In genomic region chr5:141322261-141322660, GRCh38 we compare ENCODE assay signal across 26 cellular contexts. TPM values are rescaled to one million over a fixed set of nuclear protein-coding genes. Genes with fewer than 3 reads are reported as not detected.
DNase-seq lines count a peak whose midpoint lies in the region; ATAC-seq, FAIRE-seq and TF ChIP-seq lines count a peak whose summit lies in the region.
"Had no signal": no experiment of that assay in that cellular context is flagged by ENCODE, and none has a peak within 500 bp of the region (broad histone marks: within the 10 kb centered on the region; RNA-seq: fewer than 3 reads in every experiment).

No MANE protein-coding gene starts in this region.

- peaks cover 41% of the 10 kb centered on the region for H3K9me3 Mint-ChIP-seq in astrocyte (ENCODE audit: unreplicated experiment)
- H3K9me3 Mint-ChIP-seq in nephron: peaks cover 68% of the 10 kb centered on the region
- H3K9me3 Mint-ChIP-seq in activated naive CD8-positive, alpha-beta T cell treated with anti-CD3 and anti-CD28 coated beads for 36 hours: peaks cover 40% of the 10 kb centered on the region

- peaks cover 7% of the 10 kb centered on the region for H3K4me1 Mint-ChIP-seq in astrocyte (ENCODE audit: low read depth, unreplicated experiment)
- H3K4me1 Mint-ChIP-seq in nephron: peaks cover 5% of the 10 kb centered on the region
- peaks cover 24% of the 10 kb centered on the region for H3K4me1 Mint-ChIP-seq in activated naive CD8-positive, alpha-beta T cell treated with anti-CD3 and anti-CD28 coated beads for 36 hours

- H3K27ac Mint-ChIP-seq in astrocyte (ENCODE audit: unreplicated experiment): no peak overlapping the region
- H3K27ac Mint-ChIP-seq in nephron: peak overlapping the region in 2 of 3 experiments; percentile 57 to 63
- no peak overlapping the region for H3K27ac Mint-ChIP-seq in activated naive CD8-positive, alpha-beta T cell treated with anti-CD3 and anti-CD28 coated beads for 36 hours

- intact Hi-C loops in colonic mucosa (cut with DNase I): loop anchor here (5.0 kb wide), 1 partner anchor 240 kb away; no protein-coding TSS in a partner anchor

- H3K27me3 ChIP-seq in GM06990 (replicated peaks; ENCODE audit: control insufficient read depth, insufficient read depth, low read length) (no peaks in the 10 kb centered on the region), astrocyte (ENCODE audit: insufficient read depth, low read length) (no peaks in the 10 kb centered on the region), colonic mucosa (no peaks in the 10 kb centered on the region)
- H3K27me3 ChIP-seq: gastroesophageal sphincter, vagina had no signal

- H4K20me1 ChIP-seq in astrocyte (ENCODE audit: insufficient read depth, low read length): peaks cover 20% of the 10 kb centered on the region

- DNase-seq in GM06990 (ENCODE audit: extremely low read depth, insufficient read length): peak; percentile 44
- DNase-seq in astrocyte (ENCODE audit: low read depth): no peak
- DNase-seq in activated gamma-delta T cell (lab: John Stamatoyannopoulos, UW): no peak
- DNase-seq in activated naive CD8-positive, alpha-beta T cell treated with anti-CD3 and anti-CD28 coated beads for 36 hours: no peak
- DNase-seq in colonic mucosa: no peak
- DNase-seq: activated naive CD4-positive, alpha-beta T cell treated with anti-CD3 and anti-CD28 coated beads, Interleukin-2, amount 50 U/mL, for 16 hours; aorta; central memory CD4-positive, alpha-beta T cell; H7; hypothalamus; NCI-H1105 treated with DMSO at 0.1 percent for 48 hours; NCI-H2029; NCI-H2227 treated with DMSO at 0.1 percent for 48 hours; NCI-H526 treated with DMSO at 0.1 percent for 48 hours; stimulated activated naive CD8-positive, alpha-beta T cell treated with anti-CD3 and anti-CD28 coated beads, Interleukin-15, amount 100 ng/mL, for 72 hours had no signal

- H3K4me3 Mint-ChIP-seq in astrocyte (ENCODE audit: unreplicated experiment) (peak overlapping the region; percentile 12), nephron (peak overlapping the region; percentile 94 to 99 (median 97))
- no peak overlapping the region for H3K4me3 Mint-ChIP-seq in activated naive CD8-positive, alpha-beta T cell treated with anti-CD3 and anti-CD28 coated beads for 36 hours

- H3K36me3 Mint-ChIP-seq in astrocyte (ENCODE audit: low read depth, unreplicated experiment): peaks cover 21% of the 10 kb centered on the region
- H3K36me3 Mint-ChIP-seq in nephron (ENCODE audit: low read depth): peaks cover 72% of the 10 kb centered on the region
- peaks cover 52% of the 10 kb centered on the region for H3K36me3 Mint-ChIP-seq in activated naive CD8-positive, alpha-beta T cell treated with anti-CD3 and anti-CD28 coated beads for 36 hours

- no peak overlapping the region for H3K4me2 ChIP-seq in astrocyte (ENCODE audit: low read length)

- H3K9me3 ChIP-seq in astrocyte (ENCODE audit: insufficient read depth, low read depth, low read length) (peaks cover 19% of the 10 kb centered on the region), colonic mucosa (peaks cover 4% of the 10 kb centered on the region)

- no peaks in the 10 kb centered on the region for H3K4me1 ChIP-seq in astrocyte (ENCODE audit: insufficient read depth, low read length)
- no peaks in the 10 kb centered on the region for H3K4me1 ChIP-seq in colonic mucosa

- H3K27me3 Mint-ChIP-seq in astrocyte (ENCODE audit: low read depth, unreplicated experiment) (no peaks in the 10 kb centered on the region), nephron (ENCODE audit: low read depth) (peaks cover 8% of the 10 kb centered on the region)
- peaks cover 13% of the 10 kb centered on the region for H3K27me3 Mint-ChIP-seq in activated naive CD8-positive, alpha-beta T cell treated with anti-CD3 and anti-CD28 coated beads for 36 hours

- ATAC-seq in HG02852 (IDR thresholded peaks at IDR 0.05; ENCODE audit: unreplicated experiment) (peak; percentile 13), HG02884 (IDR thresholded peaks at IDR 0.05; ENCODE audit: unreplicated experiment) (no peak)
- ATAC-seq: gastroesophageal sphincter; K562; stimulated activated naive CD8-positive, alpha-beta T cell treated with anti-CD3 and anti-CD28 coated beads, Interleukin-15, amount 100 ng/mL, for 72 hours had no signal

- no peak overlapping the region for H3K4me3 ChIP-seq in GM06990 (replicated peaks; ENCODE audit: low read depth, low read length)
- no peak overlapping the region for H3K4me3 ChIP-seq in astrocyte (ENCODE audit: insufficient read depth, low read depth, low read length)
- H3K4me3 ChIP-seq in colonic mucosa: no peak overlapping the region
- H3K4me3 ChIP-seq: gastroesophageal sphincter, K562 had no signal

- TF ChIP-seq CTCF in GM06990 (IDR thresholded peaks at IDR 0.05; ENCODE audit: insufficient read depth, low read length, poor library complexity, severe bottlenecking): no peak
- no peak for TF ChIP-seq CTCF in astrocyte (IDR thresholded peaks at IDR 0.05; ENCODE audit: insufficient read depth, low read depth, low read length)
- TF ChIP-seq CTCF in nephron (IDR thresholded peaks at IDR 0.05; ENCODE audit: unreplicated experiment in 3 of 3): no peak
- TF ChIP-seq CTCF in colonic mucosa (IDR thresholded peaks at IDR 0.05): no peak

- peaks cover 6% of the 10 kb centered on the region; the same call in 1 of the 2 replicates for H3K36me3 ChIP-seq in GM06990 (ENCODE audit: control insufficient read depth, insufficient read depth, low read length)
- H3K36me3 ChIP-seq in astrocyte (ENCODE audit: insufficient read depth, low read length): peaks cover 16% of the 10 kb centered on the region
- H3K36me3 ChIP-seq in colonic mucosa: no peaks in the 10 kb centered on the region

- H3K9ac ChIP-seq in astrocyte (ENCODE audit: low read length): no peak overlapping the region
- no peak overlapping the region for H3K9ac ChIP-seq in colonic mucosa (ENCODE audit: low read depth in 2 of 2, low read length in 2 of 2)

- no peak overlapping the region for H2AFZ ChIP-seq in astrocyte (ENCODE audit: low read depth, low read length)

- peaks cover 28% of the 10 kb centered on the region for H3K79me2 ChIP-seq in astrocyte (ENCODE audit: insufficient read depth, low read length)

- H3K27ac ChIP-seq in astrocyte (ENCODE audit: low read depth, low read length) (no peak overlapping the region), colonic mucosa (no peak overlapping the region)
- H3K27ac ChIP-seq: gastroesophageal sphincter, vagina had no signal

- FAIRE-seq in astrocyte (lab: Jason Lieb, UNC): no peak
- FAIRE-seq: D721Med, endothelial cell of umbilical vein, K562, TTC549 had no signal

RNA-seq across cellular contexts. Expression of gene TAF7, which starts 1.7 kb away (rescaled TPM):
- total RNA-seq in astrocyte: 95.1 and 102 TPM in 2 replicates
- 10 to 100 TPM; 60.4 to 60.5 TPM for total RNA-seq in activated naive CD8-positive, alpha-beta T cell treated with anti-CD3 and anti-CD28 coated beads for 36 hours
- total RNA-seq in colonic mucosa: 10 to 100 TPM; 49.3 to 70.2 TPM

RNA-seq across cellular contexts. Expression of gene PCDHGA1, which starts 8.1 kb away (rescaled TPM):
- total RNA-seq in astrocyte (0.17 and 0.27 TPM in 2 replicates), colonic mucosa (under 1 TPM; 0.10 to 0.37 TPM)
- not detected for total RNA-seq in activated naive CD8-positive, alpha-beta T cell treated with anti-CD3 and anti-CD28 coated beads for 36 hours
- total RNA-seq: H7, vagina had no signal

RNA-seq across cellular contexts. Expression of gene PCDHGA2, which starts 16.3 kb away (rescaled TPM):
- 0.14 and 0.17 TPM in 2 replicates for total RNA-seq in astrocyte
- not detected for total RNA-seq in activated naive CD8-positive, alpha-beta T cell treated with anti-CD3 and anti-CD28 coated beads for 36 hours
- total RNA-seq in colonic mucosa: under 1 TPM; 0.22 to 0.50 TPM
- total RNA-seq: H7 had no signal

RNA-seq across cellular contexts. Expression of gene SLC25A2, which starts 18.4 kb away (rescaled TPM):
- total RNA-seq in astrocyte (0.19 and 0.25 TPM in 2 replicates), colonic mucosa (1 to 10 TPM in 1 of 2 donors, under 1 TPM in 1; 0.21 to 1.1 TPM)
- under 1 TPM in 1 of 2 experiments, not detected in 1; 0.21 TPM for total RNA-seq in activated naive CD8-positive, alpha-beta T cell treated with anti-CD3 and anti-CD28 coated beads for 36 hours
- total RNA-seq: HT1080, vagina had no signal

RNA-seq across cellular contexts. Expression of gene PCDHGA3, which starts 21.4 kb away (rescaled TPM):
- total RNA-seq in astrocyte (0.14 and 0.17 TPM in 2 replicates), colonic mucosa (under 1 TPM; 0.10 to 0.21 TPM)
- total RNA-seq in activated naive CD8-positive, alpha-beta T cell treated with anti-CD3 and anti-CD28 coated beads for 36 hours: not detected
- total RNA-seq: M059J had no signal

Comparison
In these comparisons a context has a peak if more than half of its experiments do, and no peak if none do; other contexts are left out.
1. H3K27ac Mint-ChIP-seq: peak in nephron (2 of 3); none in astrocyte (single experiment) and activated naive CD8-positive, alpha-beta T cell treated with anti-CD3 and anti-CD28 coated beads for 36 hours (single experiment).